In the genomic region with DNA sequence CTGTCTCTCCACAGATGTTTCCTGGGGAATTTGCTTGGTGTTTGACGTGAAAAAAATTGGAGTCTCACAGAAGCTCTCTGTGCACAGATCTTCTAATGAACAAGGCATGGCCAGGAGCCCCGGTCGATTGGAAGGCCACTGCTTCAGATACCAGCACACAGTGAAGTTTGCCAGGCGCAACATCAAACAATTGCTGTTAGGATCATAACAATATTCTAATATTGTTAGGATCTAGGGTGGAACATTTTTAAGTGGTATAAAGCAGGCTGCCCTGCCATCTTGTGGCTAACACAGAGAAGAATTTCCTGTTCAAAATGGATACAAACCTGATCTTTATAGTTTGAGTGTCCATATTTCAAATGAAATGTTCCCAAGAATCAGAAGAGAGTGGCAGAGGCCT, we compare ENCODE assay signal across 9 cellular contexts.
DNase-seq lines count a peak whose midpoint lies in the region; ATAC-seq and TF ChIP-seq lines count a peak whose summit lies in the region.
"Had no signal": no experiment of that assay in that cellular context is flagged by ENCODE, and none has a peak within 500 bp of the region (broad histone marks: within the 10 kb centered on the region; RNA-seq: fewer than 3 reads in every experiment).

No MANE protein-coding gene starts in this region.

- POLR2A ChIA-PET in MCF 10A (lab: Yijun Ruan, JAX), result no interaction called here

- H3K27me3 Mint-ChIP-seq in MCF 10A (ENCODE audit: insufficient read depth, unreplicated experiment) (no peaks in the 10 kb centered on the region), type B pancreatic cell (no peaks in the 10 kb centered on the region)
- H3K27me3 Mint-ChIP-seq: naive B cell had no signal

- no peaks in the 10 kb centered on the region for H3K9me3 Mint-ChIP-seq in MCF 10A (ENCODE audit: unreplicated experiment)
- H3K9me3 Mint-ChIP-seq in type B pancreatic cell, result no peaks in the 10 kb centered on the region

- BruUV-seq in MCF 10A (replicated peaks; lab: Mats Ljungman, UMichigan), result no TSS peak

- H3K36me3 ChIP-seq in breast epithelium (no peaks in the 10 kb centered on the region), RWPE2 (ENCODE audit: low read depth) (no peaks in the 10 kb centered on the region)

- no peaks in the 10 kb centered on the region for H3K27me3 ChIP-seq in breast epithelium
- H3K27me3 ChIP-seq in RWPE2 (ENCODE audit: insufficient read depth, poor library complexity, severe bottlenecking), result no peaks in the 10 kb centered on the region

- no peak overlapping the region for H3K4me3 ChIP-seq in breast epithelium
- no peak overlapping the region for H3K4me3 ChIP-seq in RWPE2 (ENCODE audit: severe bottlenecking)

- H3K27ac ChIP-seq in breast epithelium (no peak overlapping the region), RWPE2 (ENCODE audit: poor library complexity, severe bottlenecking) (peak overlapping the region; percentile 14)

- peak; percentile 58 for ATAC-seq in RWPE2 (ENCODE audit: low read depth)
- ATAC-seq in GM18519 (IDR thresholded peaks at IDR 0.05; ENCODE audit: low FRiP score, unreplicated experiment), result no peak

- H3K36me3 Mint-ChIP-seq in MCF 10A (ENCODE audit: insufficient read depth, unreplicated experiment), result no peaks in the 10 kb centered on the region
- no peaks in the 10 kb centered on the region for H3K36me3 Mint-ChIP-seq in type B pancreatic cell
- H3K36me3 Mint-ChIP-seq: naive B cell had no signal

- H3K9me3 ChIP-seq in breast epithelium (no peaks in the 10 kb centered on the region), RWPE2 (ENCODE audit: severe bottlenecking) (no peaks in the 10 kb centered on the region)

- H3K4me1 Mint-ChIP-seq in MCF 10A (ENCODE audit: insufficient read depth, unreplicated experiment) (peaks cover 6% of the 10 kb centered on the region), type B pancreatic cell (ENCODE audit: unreplicated experiment) (peaks cover 4% of the 10 kb centered on the region)
- H3K4me1 Mint-ChIP-seq: naive B cell had no signal

- TF ChIP-seq POLR2A in breast epithelium (IDR thresholded peaks at IDR 0.05), result no peak

- intact Hi-C loops in MCF 10A (cut with micrococcal nuclease), result loop anchor here (2.0 to 5.0 kb wide), 3 partner anchors 188 to 1828 kb away; no protein-coding TSS in a partner anchor
- intact Hi-C loops in breast epithelium (cut with DNase I; ENCODE audit: low total_unique reads), result no loop called here
- intact Hi-C loops in head of caudate nucleus (cut with DNase I), result no loop called here

- H3K27ac Mint-ChIP-seq in MCF 10A (ENCODE audit: low read depth, unreplicated experiment), result peak overlapping the region; percentile 20
- no peak overlapping the region for H3K27ac Mint-ChIP-seq in type B pancreatic cell

- no peak overlapping the region for H3K4me3 Mint-ChIP-seq in MCF 10A (ENCODE audit: unreplicated experiment)
- no peak overlapping the region for H3K4me3 Mint-ChIP-seq in type B pancreatic cell
- H3K4me3 Mint-ChIP-seq: naive B cell had no signal

- DNase-seq in MCF 10A (ENCODE audit: unreplicated experiment), result peak; percentile 55
- no peak for DNase-seq in breast epithelium (ENCODE audit: low spot score in 2 of 2)
- DNase-seq in RWPE2 (ENCODE audit: low spot score), result no peak
- DNase-seq in head of caudate nucleus, result peak in 36 of 42 donors; percentile 10 to 76 (median 39)
- DNase-seq in type B pancreatic cell (ENCODE audit: extremely low spot score, unreplicated experiment), result no peak
- DNase-seq in activated CD4-positive, alpha-beta T cell treated with anti-CD3 and anti-CD28 coated beads, Interleukin-2, amount 50 U/mL, for 4 hours, result no peak
- no peak for DNase-seq in activated T-cell treated with anti-CD3 and anti-CD28 coated beads for 4 hours
- DNase-seq: naive B cell had no signal

- CTCF ChIA-PET in MCF 10A (lab: Yijun Ruan, JAX), result interaction anchor here (0.6 to 4.0 kb wide), 10 partner anchors 9 to 1023 kb away, joined by 3 to 16 read pairs (median 4); no protein-coding TSS in a partner anchor

- TF ChIP-seq CTCF in MCF 10A (IDR thresholded peaks at IDR 0.05; ENCODE audit: unreplicated experiment), result peak; percentile 50
- TF ChIP-seq CTCF in breast epithelium (IDR thresholded peaks at IDR 0.05), result peak in 1 of 3 donors; percentile 10
- peak; percentile 70 for TF ChIP-seq CTCF in RWPE2 (IDR thresholded peaks at IDR 0.05; ENCODE audit: poor library complexity, severe bottlenecking)
- peak; percentile 79 for TF ChIP-seq CTCF in type B pancreatic cell (conservative IDR thresholded peaks at IDR 0.05)

- no peaks in the 10 kb centered on the region for H3K4me1 ChIP-seq in breast epithelium
- peaks cover 6% of the 10 kb centered on the region for H3K4me1 ChIP-seq in RWPE2 (ENCODE audit: insufficient read depth, poor library complexity, severe bottlenecking)

Comparison
In these comparisons a context has a peak if more than half of its experiments do, and no peak if none do; other contexts are left out.
1. DNase-seq: peak in MCF 10A (single experiment) and head of caudate nucleus (36 of 42); none in breast epithelium (0 of 2), RWPE2 (single experiment), type B pancreatic cell (single experiment), activated CD4-positive, alpha-beta T cell treated with anti-CD3 and anti-CD28 coated beads, Interleukin-2, amount 50 U/mL, for 4 hours (0 of 2) and activated T-cell treated with anti-CD3 and anti-CD28 coated beads for 4 hours (single experiment).